Comparison of ENCODE assay signal across 2 cellular contexts in genomic region chr15:59792359-59792758, GRCh38.
TF ChIP-seq lines count a peak whose summit lies in the region.

No MANE protein-coding gene starts in this region.

TF ChIP-seq in SK-N-SH, 30 proteins besides CTCF, POLR2A, EP300 and RAD21 (continued from another document):
- TF ChIP-seq, protein P1, sequence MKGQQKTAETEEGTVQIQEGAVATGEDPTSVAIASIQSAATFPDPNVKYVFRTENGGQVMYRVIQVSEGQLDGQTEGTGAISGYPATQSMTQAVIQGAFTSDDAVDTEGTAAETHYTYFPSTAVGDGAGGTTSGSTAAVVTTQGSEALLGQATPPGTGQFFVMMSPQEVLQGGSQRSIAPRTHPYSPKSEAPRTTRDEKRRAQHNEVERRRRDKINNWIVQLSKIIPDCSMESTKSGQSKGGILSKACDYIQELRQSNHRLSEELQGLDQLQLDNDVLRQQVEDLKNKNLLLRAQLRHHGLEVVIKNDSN (IDR thresholded peaks at IDR 0.05; ENCODE audit: borderline replicate concordance, low read depth), result no peak
- TF ChIP-seq PBX3 (IDR thresholded peaks at IDR 0.05), result no peak
- TF ChIP-seq FOXJ3 (CRISPR knock-in tag; IDR thresholded peaks at IDR 0.05), result no peak
- TF ChIP-seq TCF12 (IDR thresholded peaks at IDR 0.05), result no peak
- TF ChIP-seq CHD2 (IDR thresholded peaks at IDR 0.05; ENCODE audit: low read length, partially characterized antibody), result no peak
- no peak for TF ChIP-seq RCOR1 (IDR thresholded peaks at IDR 0.05; ENCODE audit: low read length)
- no peak for TF ChIP-seq EZH2phosphoT487 (IDR thresholded peaks at IDR 0.05; ENCODE audit: borderline replicate concordance, low read depth)
TF ChIP-seq in SK-N-SH: peak in this region for 0.

TF ChIP-seq in SK-N-SH treated with all-trans-retinoic acid at 6 μM for 48 hours, 23 proteins besides CTCF, POLR2A, EP300 and RAD21 (continued from another document):
- TF ChIP-seq, protein P2, sequence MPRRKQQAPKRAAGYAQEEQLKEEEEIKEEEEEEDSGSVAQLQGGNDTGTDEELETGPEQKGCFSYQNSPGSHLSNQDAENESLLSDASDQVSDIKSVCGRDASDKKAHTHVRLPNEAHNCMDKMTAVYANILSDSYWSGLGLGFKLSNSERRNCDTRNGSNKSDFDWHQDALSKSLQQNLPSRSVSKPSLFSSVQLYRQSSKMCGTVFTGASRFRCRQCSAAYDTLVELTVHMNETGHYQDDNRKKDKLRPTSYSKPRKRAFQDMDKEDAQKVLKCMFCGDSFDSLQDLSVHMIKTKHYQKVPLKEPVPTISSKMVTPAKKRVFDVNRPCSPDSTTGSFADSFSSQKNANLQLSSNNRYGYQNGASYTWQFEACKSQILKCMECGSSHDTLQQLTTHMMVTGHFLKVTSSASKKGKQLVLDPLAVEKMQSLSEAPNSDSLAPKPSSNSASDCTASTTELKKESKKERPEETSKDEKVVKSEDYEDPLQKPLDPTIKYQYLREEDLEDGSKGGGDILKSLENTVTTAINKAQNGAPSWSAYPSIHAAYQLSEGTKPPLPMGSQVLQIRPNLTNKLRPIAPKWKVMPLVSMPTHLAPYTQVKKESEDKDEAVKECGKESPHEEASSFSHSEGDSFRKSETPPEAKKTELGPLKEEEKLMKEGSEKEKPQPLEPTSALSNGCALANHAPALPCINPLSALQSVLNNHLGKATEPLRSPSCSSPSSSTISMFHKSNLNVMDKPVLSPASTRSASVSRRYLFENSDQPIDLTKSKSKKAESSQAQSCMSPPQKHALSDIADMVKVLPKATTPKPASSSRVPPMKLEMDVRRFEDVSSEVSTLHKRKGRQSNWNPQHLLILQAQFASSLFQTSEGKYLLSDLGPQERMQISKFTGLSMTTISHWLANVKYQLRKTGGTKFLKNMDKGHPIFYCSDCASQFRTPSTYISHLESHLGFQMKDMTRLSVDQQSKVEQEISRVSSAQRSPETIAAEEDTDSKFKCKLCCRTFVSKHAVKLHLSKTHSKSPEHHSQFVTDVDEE (CRISPR knock-in tag; IDR thresholded peaks at IDR 0.05), result no peak
- TF ChIP-seq TCF4 (CRISPR knock-in tag; IDR thresholded peaks at IDR 0.05; ENCODE audit: borderline replicate concordance), result no peak
- no peak for TF ChIP-seq SNAI2 (CRISPR knock-in tag; IDR thresholded peaks at IDR 0.05)
- no peak for TF ChIP-seq RARB (CRISPR knock-in tag; IDR thresholded peaks at IDR 0.05)
- no peak for TF ChIP-seq ZNF565 (CRISPR knock-in tag; conservative IDR thresholded peaks at IDR 0.05; ENCODE audit: low read depth)
- TF ChIP-seq, protein P3, sequence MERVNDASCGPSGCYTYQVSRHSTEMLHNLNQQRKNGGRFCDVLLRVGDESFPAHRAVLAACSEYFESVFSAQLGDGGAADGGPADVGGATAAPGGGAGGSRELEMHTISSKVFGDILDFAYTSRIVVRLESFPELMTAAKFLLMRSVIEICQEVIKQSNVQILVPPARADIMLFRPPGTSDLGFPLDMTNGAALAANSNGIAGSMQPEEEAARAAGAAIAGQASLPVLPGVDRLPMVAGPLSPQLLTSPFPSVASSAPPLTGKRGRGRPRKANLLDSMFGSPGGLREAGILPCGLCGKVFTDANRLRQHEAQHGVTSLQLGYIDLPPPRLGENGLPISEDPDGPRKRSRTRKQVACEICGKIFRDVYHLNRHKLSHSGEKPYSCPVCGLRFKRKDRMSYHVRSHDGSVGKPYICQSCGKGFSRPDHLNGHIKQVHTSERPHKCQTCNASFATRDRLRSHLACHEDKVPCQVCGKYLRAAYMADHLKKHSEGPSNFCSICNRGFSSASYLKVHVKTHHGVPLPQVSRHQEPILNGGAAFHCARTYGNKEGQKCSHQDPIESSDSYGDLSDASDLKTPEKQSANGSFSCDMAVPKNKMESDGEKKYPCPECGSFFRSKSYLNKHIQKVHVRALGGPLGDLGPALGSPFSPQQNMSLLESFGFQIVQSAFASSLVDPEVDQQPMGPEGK (CRISPR knock-in tag; IDR thresholded peaks at IDR 0.05; ENCODE audit: borderline replicate concordance), result no peak
- no peak for TF ChIP-seq OSR1 (CRISPR knock-in tag; IDR thresholded peaks at IDR 0.05)
- TF ChIP-seq CSDC2 (CRISPR knock-in tag; IDR thresholded peaks at IDR 0.05), result no peak
- TF ChIP-seq, protein P4, sequence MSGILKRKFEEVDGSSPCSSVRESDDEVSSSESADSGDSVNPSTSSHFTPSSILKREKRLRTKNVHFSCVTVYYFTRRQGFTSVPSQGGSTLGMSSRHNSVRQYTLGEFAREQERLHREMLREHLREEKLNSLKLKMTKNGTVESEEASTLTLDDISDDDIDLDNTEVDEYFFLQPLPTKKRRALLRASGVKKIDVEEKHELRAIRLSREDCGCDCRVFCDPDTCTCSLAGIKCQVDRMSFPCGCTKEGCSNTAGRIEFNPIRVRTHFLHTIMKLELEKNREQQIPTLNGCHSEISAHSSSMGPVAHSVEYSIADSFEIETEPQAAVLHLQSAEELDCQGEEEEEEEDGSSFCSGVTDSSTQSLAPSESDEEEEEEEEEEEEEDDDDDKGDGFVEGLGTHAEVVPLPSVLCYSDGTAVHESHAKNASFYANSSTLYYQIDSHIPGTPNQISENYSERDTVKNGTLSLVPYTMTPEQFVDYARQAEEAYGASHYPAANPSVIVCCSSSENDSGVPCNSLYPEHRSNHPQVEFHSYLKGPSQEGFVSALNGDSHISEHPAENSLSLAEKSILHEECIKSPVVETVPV (CRISPR knock-in tag; IDR thresholded peaks at IDR 0.05), result no peak
